Comparison of ENCODE assay signal across 31 cellular contexts in genomic region chr21:36729301-36729970, GRCh38. TPM values are rescaled to one million over a fixed set of nuclear protein-coding genes. Genes with fewer than 3 reads are reported as not detected.
"Had no signal": no experiment of that assay in that cellular context is flagged by ENCODE, and none has a peak within 500 bp of the region (broad histone marks: within the 10 kb centered on the region; RNA-seq: fewer than 3 reads in every experiment).

No MANE protein-coding gene starts in this region.

- H3K9me3 ChIP-seq: colonic mucosa, gastrocnemius medialis, psoas muscle, thoracic aorta, vagina had no signal

- H3K36me3 Mint-ChIP-seq: activated naive CD8-positive, alpha-beta T cell had no signal

- H3K36me3 ChIP-seq: cardiac muscle cell, colonic mucosa, gastrocnemius medialis, thoracic aorta, vagina, WERI-Rb-1 had no signal

- H3K27ac Mint-ChIP-seq: activated CD4-positive, alpha-beta T cell treated with anti-CD3 and anti-CD28 coated beads, Interleukin-2, amount 10 ng/mL, durations not matched to agents 24 days and 14 days; activated CD8-positive, alpha-beta T cell treated with anti-CD3 and anti-CD28 coated beads for 36 hours; activated naive CD8-positive, alpha-beta T cell; activated T-helper 17 cell treated with anti-CD3 and anti-CD28 coated beads, Interleukin-2, amount 50 U/mL, for 72 hours; T-helper 2 cell treated with Interferon-gamma antibody and Interleukin-4, amounts not matched to agents 5 μg/mL and 100 μg/mL, for 36 hours had no signal

- H2AFZ ChIP-seq: parathyroid adenoma had no signal

- DNase-seq: activated CD4-positive, alpha-beta T cell treated with anti-CD3 and anti-CD28 coated beads, Interleukin-2, amount 10 ng/mL, durations not matched to agents 24 days and 14 days; activated CD8-positive, alpha-beta T cell treated with anti-CD3 and anti-CD28 coated beads for 36 hours; activated naive CD4-positive, alpha-beta T cell; activated T-cell treated with anti-CD3 and anti-CD28 coated beads, Interleukin-2, amount 50 U/mL, for 4 hours; anterior cingulate cortex; cerebellar nuclear complex; colonic mucosa; effector memory CD4-positive, alpha-beta T cell; erythroblast; gastrocnemius medialis; glutamatergic neuron; left ventricle myocardium superior; nucleus accumbens; psoas muscle; stimulated activated CD4-positive, alpha-beta T cell treated with anti-CD3 and anti-CD28 coated beads, Interleukin-4, amount 100 ng/mL, for 1 hour; stimulated activated naive CD8-positive, alpha-beta T cell treated with anti-CD3 and anti-CD28 coated beads, Interleukin-15, Interleukin-2, amounts not matched to agents 100 U/mL and 50 U/mL, for 24 hours; T-helper 1 cell; trophoblast cell; WERI-Rb-1 had no signal

- H3K9ac ChIP-seq: parathyroid adenoma had no signal

- H3K27ac ChIP-seq: cardiac muscle cell, colonic mucosa, dorsolateral prefrontal cortex, gastrocnemius medialis, parathyroid adenoma, psoas muscle, thoracic aorta, vagina, WERI-Rb-1 had no signal

- H3K27me3 ChIP-seq: colonic mucosa, vagina had no signal

- H3K4me3 ChIP-seq: cardiac muscle cell, colonic mucosa, dorsolateral prefrontal cortex, gastrocnemius medialis, psoas muscle, thoracic aorta, vagina had no signal

- H3K79me2 ChIP-seq: parathyroid adenoma had no signal

- H3K4me1 ChIP-seq: colonic mucosa, gastrocnemius medialis, parathyroid adenoma, psoas muscle, vagina had no signal

- H3K9me3 Mint-ChIP-seq: activated CD4-positive, alpha-beta T cell treated with anti-CD3 and anti-CD28 coated beads, Interleukin-2, amount 10 ng/mL, durations not matched to agents 24 days and 14 days; activated CD8-positive, alpha-beta T cell treated with anti-CD3 and anti-CD28 coated beads for 36 hours; activated T-cell treated with anti-CD3 and anti-CD28 coated beads, Interleukin-2, amount 50 U/mL, for 4 hours; activated T-helper 17 cell treated with anti-CD3 and anti-CD28 coated beads, Interleukin-2, amount 50 U/mL, for 72 hours; T-helper 2 cell treated with Interferon-gamma antibody and Interleukin-4, amounts not matched to agents 5 μg/mL and 100 μg/mL, for 36 hours had no signal

- ATAC-seq: activated CD4-positive, CD25-positive, alpha-beta regulatory T cell treated with anti-CD3 and anti-CD28 coated beads, Interleukin-2, amount 50 U/mL, for 24 hours; activated CD8-positive, alpha-beta T cell treated with anti-CD3 and anti-CD28 coated beads for 36 hours; activated T-cell treated with anti-CD3 and anti-CD28 coated beads, Interleukin-2, amount 50 U/mL, for 4 hours; activated T-helper 17 cell treated with anti-CD3 and anti-CD28 coated beads, Interleukin-2, amount 50 U/mL, for 72 hours; gastrocnemius medialis; left ventricle myocardium superior; psoas muscle; stimulated activated naive CD8-positive, alpha-beta T cell treated with anti-CD3 and anti-CD28 coated beads, Interleukin-15, Interleukin-2, amounts not matched to agents 100 U/mL and 50 U/mL, for 24 hours had no signal

- H3K4me1 Mint-ChIP-seq: activated CD4-positive, alpha-beta T cell treated with anti-CD3 and anti-CD28 coated beads, Interleukin-2, amount 10 ng/mL, durations not matched to agents 24 days and 14 days; activated T-helper 17 cell treated with anti-CD3 and anti-CD28 coated beads, Interleukin-2, amount 50 U/mL, for 72 hours had no signal

- H3K4me3 Mint-ChIP-seq: activated CD4-positive, alpha-beta T cell treated with anti-CD3 and anti-CD28 coated beads, Interleukin-2, amount 10 ng/mL, durations not matched to agents 24 days and 14 days; activated CD8-positive, alpha-beta T cell treated with anti-CD3 and anti-CD28 coated beads for 36 hours; activated naive CD8-positive, alpha-beta T cell; activated T-cell treated with anti-CD3 and anti-CD28 coated beads, Interleukin-2, amount 50 U/mL, for 4 hours; activated T-helper 17 cell treated with anti-CD3 and anti-CD28 coated beads, Interleukin-2, amount 50 U/mL, for 72 hours; T-helper 2 cell treated with Interferon-gamma antibody and Interleukin-4, amounts not matched to agents 5 μg/mL and 100 μg/mL, for 36 hours had no signal

- H3K27me3 Mint-ChIP-seq: activated CD4-positive, alpha-beta T cell treated with anti-CD3 and anti-CD28 coated beads, Interleukin-2, amount 10 ng/mL, durations not matched to agents 24 days and 14 days had no signal

RNA-seq across cellular contexts. Expression of gene SIM2, which starts 30.5 kb away (rescaled TPM):
- total RNA-seq: activated CD8-positive, alpha-beta T cell treated with anti-CD3 and anti-CD28 coated beads for 36 hours; cardiac muscle cell; left ventricle myocardium superior; lung microvascular endothelial cell; subcutaneous adipose tissue; thoracic aorta; vagina had no signal
- polyA plus RNA-seq: neural cell had no signal
